ENCODE assay signal across 9 cellular contexts in the genomic region with DNA sequence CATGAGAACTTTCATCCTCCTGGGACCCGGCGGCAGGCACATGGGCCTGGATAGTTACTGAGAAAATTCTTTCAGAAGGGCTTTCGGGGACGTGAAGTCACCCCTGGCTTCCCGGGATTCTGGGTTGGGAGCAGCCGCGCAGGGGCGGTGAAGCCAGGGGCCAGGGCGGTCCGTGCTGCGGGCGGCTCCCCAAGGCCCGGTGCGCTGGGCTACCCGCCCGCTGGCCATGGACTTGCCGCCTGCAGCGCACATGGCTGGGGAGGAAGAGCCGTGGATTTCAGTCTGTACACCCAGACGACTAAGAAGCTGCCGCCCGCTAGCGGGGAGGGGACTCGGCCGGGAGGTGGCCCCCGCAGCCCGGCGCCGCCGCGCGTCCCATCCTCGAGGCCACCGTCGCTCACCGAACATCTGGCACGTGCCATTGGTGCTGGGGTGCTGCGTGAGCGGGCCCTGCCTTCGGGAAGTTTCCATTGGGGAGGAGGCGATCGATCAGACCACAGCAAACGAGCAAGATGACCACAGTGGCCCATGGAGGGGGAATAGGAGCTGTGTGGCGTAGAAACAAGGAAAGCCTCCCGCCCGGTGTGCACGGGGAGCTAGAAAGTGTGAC.
DNase-seq lines count a peak whose midpoint lies in the region; ATAC-seq and TF ChIP-seq lines count a peak whose summit lies in the region.
"Had no signal": no experiment of that assay in that cellular context is flagged by ENCODE, and none has a peak within 500 bp of the region (broad histone marks: within the 10 kb centered on the region; RNA-seq: fewer than 3 reads in every experiment).

No MANE protein-coding gene starts in this region.

- peak overlapping the region; percentile 81 to 88 (median 83) for H3K27ac Mint-ChIP-seq in IgD-negative memory B cell
- H3K27ac Mint-ChIP-seq in stimulated activated naive CD8-positive, alpha-beta T cell treated with anti-CD3 and anti-CD28 coated beads, Interleukin-15, amount 100 ng/mL, for 72 hours, result no peak overlapping the region

- H3K27me3 Mint-ChIP-seq in IgD-negative memory B cell, result no peaks in the 10 kb centered on the region
- H3K27me3 Mint-ChIP-seq in stimulated activated naive CD8-positive, alpha-beta T cell treated with anti-CD3 and anti-CD28 coated beads, Interleukin-15, amount 100 ng/mL, for 72 hours, result peaks cover 16% of the 10 kb centered on the region

- peaks cover 0 to 36% of the 10 kb centered on the region in 2 donors for H3K36me3 ChIP-seq in left lung

- peak overlapping the region; percentile 76 to 95 (median 82) for H3K4me3 Mint-ChIP-seq in IgD-negative memory B cell
- peak overlapping the region; percentile 49 to 79 for H3K4me3 Mint-ChIP-seq in stimulated activated naive CD8-positive, alpha-beta T cell treated with anti-CD3 and anti-CD28 coated beads, Interleukin-15, amount 100 ng/mL, for 72 hours

- H3K9me3 ChIP-seq in left lung, result no peaks in the 10 kb centered on the region

- peak overlapping the region; percentile 25 to 36 for H3K4me3 ChIP-seq in left lung

- H3K36me3 Mint-ChIP-seq in IgD-negative memory B cell, result peaks cover 8% of the 10 kb centered on the region

- no peak for DNase-seq in caudate nucleus (lab: John Stamatoyannopoulos, UW)
- DNase-seq in left lung, result no peak
- DNase-seq in stimulated activated naive CD8-positive, alpha-beta T cell treated with anti-CD3 and anti-CD28 coated beads, Interleukin-15, amount 100 ng/mL, for 72 hours, result no peak
- no peak for DNase-seq in EL
- DNase-seq in NOMO-1 treated with dmso at 0.1 percent for 144 hours (lab: John Stamatoyannopoulos, UW; ENCODE audit: unreplicated experiment), result no peak
- DNase-seq: MM.1S had no signal

- peak overlapping the region; percentile 97 for H3K27ac ChIP-seq in caudate nucleus (ENCODE audit: low read depth, low read length)
- H3K27ac ChIP-seq in left lung, result peak overlapping the region; percentile 75 to 89

- ATAC-seq in left lung (no peak), GM18907 (IDR thresholded peaks at IDR 0.05; ENCODE audit: unreplicated experiment) (no peak), GM18861 (IDR thresholded peaks at IDR 0.05; ENCODE audit: unreplicated experiment) (no peak)
- ATAC-seq in stimulated activated naive CD8-positive, alpha-beta T cell treated with anti-CD3 and anti-CD28 coated beads, Interleukin-15, amount 100 ng/mL, for 72 hours, result no peak

- intact Hi-C loops in left lung (cut with DNase I), result no loop called here

- no peaks in the 10 kb centered on the region for H3K9me3 Mint-ChIP-seq in IgD-negative memory B cell
- no peaks in the 10 kb centered on the region for H3K9me3 Mint-ChIP-seq in stimulated activated naive CD8-positive, alpha-beta T cell treated with anti-CD3 and anti-CD28 coated beads, Interleukin-15, amount 100 ng/mL, for 72 hours

- H3K4me1 Mint-ChIP-seq in IgD-negative memory B cell, result peaks cover 16 to 20% (median 20%) of the 10 kb centered on the region in 3 donors
- H3K4me1 Mint-ChIP-seq in stimulated activated naive CD8-positive, alpha-beta T cell treated with anti-CD3 and anti-CD28 coated beads, Interleukin-15, amount 100 ng/mL, for 72 hours, result peaks cover 22% of the 10 kb centered on the region

- no peak for TF ChIP-seq CTCF in left lung (IDR thresholded peaks at IDR 0.05)

- peaks cover 22 to 24% of the 10 kb centered on the region in 2 donors for H3K4me1 ChIP-seq in left lung

- no peaks in the 10 kb centered on the region for H3K27me3 ChIP-seq in left lung

Comparison
In these comparisons a context has a peak if more than half of its experiments do, and no peak if none do; other contexts are left out.
1. H3K27ac Mint-ChIP-seq: peak in IgD-negative memory B cell (3 of 3); none in stimulated activated naive CD8-positive, alpha-beta T cell treated with anti-CD3 and anti-CD28 coated beads, Interleukin-15, amount 100 ng/mL, for 72 hours (0 of 2).